ENCODE assay signal across 24 cellular contexts in genomic region chr13:111126509-111126908, GRCh38.
"Had no signal": no experiment of that assay in that cellular context is flagged by ENCODE, and none has a peak within 500 bp of the region (broad histone marks: within the 10 kb centered on the region; RNA-seq: fewer than 3 reads in every experiment).

No MANE protein-coding gene starts in this region.

- H3K4me3 ChIP-seq: neural progenitor cell, ovary, psoas muscle, stomach, thoracic aorta, thyroid gland, tibial nerve, upper lobe of left lung, vagina had no signal

- H3K9ac ChIP-seq: neural progenitor cell, parathyroid adenoma had no signal

- DNase-seq: natural killer cell; occipital lobe; ovary; posterior cingulate gyrus; psoas muscle; right cardiac atrium; small intestine; stimulated activated CD4-positive, alpha-beta T cell treated with anti-CD3 and anti-CD28 coated beads, Interleukin-15, amount 100 ng/mL, for 24 hours; stimulated activated CD4-positive, alpha-beta T cell treated with anti-CD3 and anti-CD28 coated beads, Interleukin-2, amount 100 ng/mL, for 24 hours; stimulated activated CD4-positive, alpha-beta T cell treated with anti-CD3 and anti-CD28 coated beads, Interleukin-2, amount 100 ng/mL, for 48 hours; stimulated activated CD4-positive, alpha-beta T cell treated with anti-CD3 and anti-CD28 coated beads, Interleukin-4, amount 100 ng/mL, for 24 hours; stimulated activated naive B cell treated with anti-CD40 and anti-IgM and Interleukin-4, amounts not matched to agents 10 μg/mL and 1 μg/mL and 100 μg/mL, for 72 hours; stimulated activated naive CD4-positive, alpha-beta T cell treated with Interleukin-2 at 50 U/mL for 16 hours; stomach; thyroid gland; upper lobe of left lung had no signal

- H3K4me2 ChIP-seq: neural progenitor cell had no signal

- H3K79me2 ChIP-seq: parathyroid adenoma had no signal

- FAIRE-seq: small intestine, urothelium cell line had no signal

- H3K27me3 ChIP-seq: neural progenitor cell, ovary, thyroid gland, tibial nerve, upper lobe of left lung, vagina had no signal

- H3K9me3 ChIP-seq: ovary, psoas muscle, stomach, thoracic aorta, thyroid gland, tibial nerve, upper lobe of left lung, vagina had no signal

- ATAC-seq: natural killer cell; psoas muscle; right cardiac atrium; sciatic nerve; stimulated activated effector memory CD8-positive, alpha-beta T cell treated with anti-CD3 and anti-CD28 coated beads, Interleukin-12 subunit alpha, Interleukin-12 subunit beta, amount 100 ng/mL, for 72 hours; stimulated activated naive B cell treated with anti-CD40 and anti-IgM and Interleukin-4, amounts not matched to agents 10 μg/mL and 1 μg/mL and 100 μg/mL, for 72 hours had no signal

- H3K36me3 ChIP-seq: neural progenitor cell, ovary, stomach, thoracic aorta, thyroid gland, tibial nerve, upper lobe of left lung, vagina had no signal

- H3K4me1 ChIP-seq: neural progenitor cell, parathyroid adenoma, thyroid gland, upper lobe of left lung had no signal

- H2AFZ ChIP-seq: neural progenitor cell, parathyroid adenoma had no signal

- H3K27ac ChIP-seq: neural progenitor cell, ovary, parathyroid adenoma, psoas muscle, stomach, thoracic aorta, thyroid gland, tibial nerve, upper lobe of left lung, vagina had no signal
